In genomic region chr17:77085916-77086432, GRCh38 we compare ENCODE assay signal across 9 cellular contexts. TPM values are rescaled to one million over a fixed set of nuclear protein-coding genes. Genes with fewer than 3 reads are reported as not detected.
A peak's percentile ranks its signal among the peaks of the same experiment; 100 is the strongest.
DNase-seq lines count a peak whose midpoint lies in the region; ATAC-seq, FAIRE-seq and TF ChIP-seq lines count a peak whose summit lies in the region.
"Had no signal": no experiment of that assay in that cellular context is flagged by ENCODE, and none has a peak within 500 bp of the region (broad histone marks: within the 10 kb centered on the region; RNA-seq: fewer than 3 reads in every experiment).

No MANE protein-coding gene starts in this region.

- H2BK12ac ChIP-seq in neuronal stem cell (ENCODE audit: low read length), result no peak overlapping the region

- H3K4me1 Mint-ChIP-seq in CD8-positive, alpha-beta T cell (ENCODE audit: low read depth), result peaks cover 37% of the 10 kb centered on the region
- H3K4me1 Mint-ChIP-seq in WTC11, result peaks cover 26% of the 10 kb centered on the region

- CTCF ChIA-PET in AG04449 (lab: Yijun Ruan, JAX) (interaction anchor here (0.8 to 6.1 kb wide), 19 partner anchors 11 to 218 kb away, joined by 3 to 60 read pairs (median 8); partner anchors contain the start of gene MGAT5B), WTC11 (lab: Charles Lee) (interaction anchor here (0.5 to 3.5 kb wide), 10 partner anchors 10 to 357 kb away, joined by 3 to 20 read pairs (median 5); no protein-coding TSS in a partner anchor)
- CTCF ChIA-PET in CD8-positive, alpha-beta T cell (lab: Charles Lee), result interaction anchor here (0.8 to 4.2 kb wide), 15 partner anchors 8 to 221 kb away, joined by 3 to 45 read pairs (median 5); partner anchors contain the start of gene SEC14L1

- no peak overlapping the region for H2BK120ac ChIP-seq in neuronal stem cell (ENCODE audit: low read depth, low read length)

- no CpG with 5 or more reads among the region's 8 CpGs for WGBS in neuronal stem cell (ENCODE audit: extremely low coverage in 2 of 2, insufficient read length in 2 of 2, insufficient replicate concordance in 1 of 2), 2 donors

- no peak for FAIRE-seq in D721Med (lab: Jason Lieb, UNC)

- no peak overlapping the region for H3K9ac ChIP-seq in neuronal stem cell (ENCODE audit: low read depth, low read length, poor library complexity)

- peak overlapping the region; percentile 53 for H3K4me3 Mint-ChIP-seq in CD8-positive, alpha-beta T cell
- no peak overlapping the region for H3K4me3 Mint-ChIP-seq in WTC11

- no peak overlapping the region for H4K8ac ChIP-seq in neuronal stem cell (ENCODE audit: low read depth, low read length)

- peak; percentile 10 for TF ChIP-seq CTCF in AG04449 (IDR thresholded peaks at IDR 0.05; ENCODE audit: insufficient read depth, low read length, missing control alignments)
- TF ChIP-seq CTCF in CD8-positive, alpha-beta T cell (IDR thresholded peaks at IDR 0.05), result no peak
- no peak for TF ChIP-seq CTCF in WTC11 (IDR thresholded peaks at IDR 0.05)
- no peak for TF ChIP-seq CTCF in D721Med (IDR thresholded peaks at IDR 0.05; ENCODE audit: insufficient read depth, missing control alignments)

- no peak overlapping the region for H2AK5ac ChIP-seq in neuronal stem cell (ENCODE audit: low read depth, low read length)

- ATAC-seq in CD8-positive, alpha-beta T cell, result no peak
- peak; percentile 14 for ATAC-seq in WTC11
- ATAC-seq in HG03469 (IDR thresholded peaks at IDR 0.05; ENCODE audit: unreplicated experiment), result no peak

- POLR2A ChIA-PET in AG04449 (lab: Yijun Ruan, JAX) (no interaction called here), WTC11 (lab: Charles Lee) (no interaction called here)
- POLR2A ChIA-PET in CD8-positive, alpha-beta T cell (lab: Charles Lee), result interaction anchor here (1.0 to 3.4 kb wide), 2 partner anchors 10 to 54 kb away, joined by 9 to 23 read pairs; partner anchors contain the start of gene SEC14L1

- no peak overlapping the region for H4K91ac ChIP-seq in neuronal stem cell (ENCODE audit: low read depth, low read length, poor library complexity)

- no peak overlapping the region for H2AFZ ChIP-seq in neuronal stem cell (ENCODE audit: low read length)

- DNase-seq in AG04449 (ENCODE audit: low read depth, low spot score) (no peak), NCI-H2171 treated with DMSO at 0.1 percent for 48 hours (lab: John Stamatoyannopoulos, UW) (peak; percentile 97), WTC11 (ENCODE audit: low spot score) (peak; percentile 23), D721Med (ENCODE audit: insufficient read length, low spot score) (no peak), neuronal stem cell (ENCODE audit: low spot score) (no peak), amygdala (lab: John Stamatoyannopoulos, UW) (no peak)
- no peak for DNase-seq in CD8-positive, alpha-beta T cell

- peaks cover 6% of the 10 kb centered on the region for H3K27me3 Mint-ChIP-seq in CD8-positive, alpha-beta T cell (ENCODE audit: low read depth)
- H3K27me3 Mint-ChIP-seq in WTC11 (ENCODE audit: low read depth), result peaks cover 4% of the 10 kb centered on the region; the same call in 1 of the 2 replicates

- no peak overlapping the region for H3K4ac ChIP-seq in neuronal stem cell (ENCODE audit: low read length)

- no peak overlapping the region for H2BK5ac ChIP-seq in neuronal stem cell (ENCODE audit: low read length)

- no peak overlapping the region for H3K4me2 ChIP-seq in neuronal stem cell (ENCODE audit: insufficient read depth, low read length, poor library complexity, severe bottlenecking)

- H3K79me1 ChIP-seq in neuronal stem cell (ENCODE audit: low read depth, low read length), result no peaks in the 10 kb centered on the region

- no peak overlapping the region for H3K27ac ChIP-seq in CD8-positive, alpha-beta T cell (ENCODE audit: low read depth, low read length)
- no peak overlapping the region for H3K27ac ChIP-seq in neuronal stem cell (replicated peaks; ENCODE audit: low read length)

- no peaks in the 10 kb centered on the region for H3K27me3 ChIP-seq in CD8-positive, alpha-beta T cell (ENCODE audit: insufficient read depth, low read length)
- H3K27me3 ChIP-seq in neuronal stem cell (ENCODE audit: control insufficient read depth in 3 of 3, insufficient read depth in 3 of 3, low read depth in 1 of 3, low read length in 3 of 3), result no peaks in the 10 kb centered on the region

- H3K36me3 ChIP-seq in CD8-positive, alpha-beta T cell (ENCODE audit: insufficient read depth, low read length), result no peaks in the 10 kb centered on the region
- peaks cover 4 to 13% of the 10 kb centered on the region in 2 donors for H3K36me3 ChIP-seq in neuronal stem cell (replicated peaks in 1 of 2; ENCODE audit: control insufficient read depth in 2 of 2, insufficient read depth in 2 of 2, low read length in 2 of 2)

- intact Hi-C loops in CD8-positive, alpha-beta T cell (cut with DNase I, micrococcal nuclease), result loop anchor here (1.0 kb wide), 1 partner anchor 161 kb away; no protein-coding TSS in a partner anchor

- H3K14ac ChIP-seq in neuronal stem cell (ENCODE audit: low read length), result no peak overlapping the region

- H3K9me3 Mint-ChIP-seq in CD8-positive, alpha-beta T cell, result no peaks in the 10 kb centered on the region
- peaks cover 5% of the 10 kb centered on the region for H3K9me3 Mint-ChIP-seq in WTC11

- peaks cover 21% of the 10 kb centered on the region for H3K36me3 Mint-ChIP-seq in CD8-positive, alpha-beta T cell
- peaks cover 15% of the 10 kb centered on the region for H3K36me3 Mint-ChIP-seq in WTC11

- no peak overlapping the region for H3K27ac Mint-ChIP-seq in CD8-positive, alpha-beta T cell
- H3K27ac Mint-ChIP-seq in WTC11, result no peak overlapping the region
- H3K27ac Mint-ChIP-seq: progenitor cell of endocrine pancreas had no signal

- no peaks in the 10 kb centered on the region for H3K9me3 ChIP-seq in CD8-positive, alpha-beta T cell (ENCODE audit: low read length)
- no peaks in the 10 kb centered on the region for H3K9me3 ChIP-seq in neuronal stem cell (replicated peaks in 1 of 2; ENCODE audit: control insufficient read depth in 2 of 2, insufficient read depth in 1 of 2, low read depth in 1 of 2, low read length in 2 of 2)

- H3K23ac ChIP-seq in neuronal stem cell (ENCODE audit: low read depth, low read length, poor library complexity), result no peak overlapping the region

- H3K4me1 ChIP-seq in CD8-positive, alpha-beta T cell (ENCODE audit: insufficient read depth, low read length), result peaks cover 37% of the 10 kb centered on the region
- H3K4me1 ChIP-seq in neuronal stem cell (ENCODE audit: control insufficient read depth in 2 of 2, insufficient read depth in 1 of 2, low read depth in 1 of 2, low read length in 2 of 2), result peaks cover 4 to 8% of the 10 kb centered on the region in 2 donors

- H3K18ac ChIP-seq in neuronal stem cell (ENCODE audit: low read length), result no peak overlapping the region

- no peak overlapping the region for H2BK15ac ChIP-seq in neuronal stem cell (ENCODE audit: low read length)

- no peak overlapping the region for H3K4me3 ChIP-seq in AG04449 (ENCODE audit: low read depth, low read length)
- H3K4me3 ChIP-seq in CD8-positive, alpha-beta T cell (ENCODE audit: low read depth, low read length), result no peak overlapping the region
- H3K4me3 ChIP-seq in neuronal stem cell (ENCODE audit: low read length in 2 of 2), result no peak overlapping the region

TF ChIP-seq in WTC11, 78 proteins besides CTCF, POLR2A, EP300 and RAD21 (continues in another document):
- TF ChIP-seq NFATC4 (CRISPR knock-in tag; IDR thresholded peaks at IDR 0.05), result no peak
- TF ChIP-seq ZNF219 (CRISPR knock-in tag; IDR thresholded peaks at IDR 0.05; ENCODE audit: borderline replicate concordance), result no peak
- TF ChIP-seq PREB (CRISPR knock-in tag; IDR thresholded peaks at IDR 0.05; ENCODE audit: borderline replicate concordance), result no peak
- no peak for TF ChIP-seq MXD4 (CRISPR knock-in tag; IDR thresholded peaks at IDR 0.05; ENCODE audit: borderline replicate concordance)
- TF ChIP-seq, protein P1, sequence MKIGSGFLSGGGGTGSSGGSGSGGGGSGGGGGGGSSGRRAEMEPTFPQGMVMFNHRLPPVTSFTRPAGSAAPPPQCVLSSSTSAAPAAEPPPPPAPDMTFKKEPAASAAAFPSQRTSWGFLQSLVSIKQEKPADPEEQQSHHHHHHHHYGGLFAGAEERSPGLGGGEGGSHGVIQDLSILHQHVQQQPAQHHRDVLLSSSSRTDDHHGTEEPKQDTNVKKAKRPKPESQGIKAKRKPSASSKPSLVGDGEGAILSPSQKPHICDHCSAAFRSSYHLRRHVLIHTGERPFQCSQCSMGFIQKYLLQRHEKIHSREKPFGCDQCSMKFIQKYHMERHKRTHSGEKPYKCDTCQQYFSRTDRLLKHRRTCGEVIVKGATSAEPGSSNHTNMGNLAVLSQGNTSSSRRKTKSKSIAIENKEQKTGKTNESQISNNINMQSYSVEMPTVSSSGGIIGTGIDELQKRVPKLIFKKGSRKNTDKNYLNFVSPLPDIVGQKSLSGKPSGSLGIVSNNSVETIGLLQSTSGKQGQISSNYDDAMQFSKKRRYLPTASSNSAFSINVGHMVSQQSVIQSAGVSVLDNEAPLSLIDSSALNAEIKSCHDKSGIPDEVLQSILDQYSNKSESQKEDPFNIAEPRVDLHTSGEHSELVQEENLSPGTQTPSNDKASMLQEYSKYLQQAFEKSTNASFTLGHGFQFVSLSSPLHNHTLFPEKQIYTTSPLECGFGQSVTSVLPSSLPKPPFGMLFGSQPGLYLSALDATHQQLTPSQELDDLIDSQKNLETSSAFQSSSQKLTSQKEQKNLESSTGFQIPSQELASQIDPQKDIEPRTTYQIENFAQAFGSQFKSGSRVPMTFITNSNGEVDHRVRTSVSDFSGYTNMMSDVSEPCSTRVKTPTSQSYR (CRISPR knock-in tag; IDR thresholded peaks at IDR 0.05), result no peak
- no peak for TF ChIP-seq ATF1 (CRISPR knock-in tag; IDR thresholded peaks at IDR 0.05)

RNA-seq across cellular contexts. Expression of gene SEC14L1, which starts 54.8 kb away (rescaled TPM):
- total RNA-seq in CD8-positive, alpha-beta T cell, result 100 to 1,000 TPM; 114 to 118 TPM
- 77.2 to 82.8 TPM (median 81.0 TPM) in 3 replicates for total RNA-seq in WTC11 (2021)
- 103 TPM for polyA plus RNA-seq in neuronal stem cell (2013, experiment 1 of 2)
- 106 TPM for polyA plus RNA-seq in neuronal stem cell (2013, experiment 2 of 2)

Comparison
In these comparisons a context has a peak if more than half of its experiments do, and no peak if none do; other contexts are left out.
1. DNase-seq: peak in NCI-H2171 treated with DMSO at 0.1 percent for 48 hours (single experiment) and WTC11 (single experiment); none in AG04449 (single experiment), CD8-positive, alpha-beta T cell (0 of 7), D721Med (single experiment), neuronal stem cell (single experiment) and amygdala (0 of 56).